ENCODE assay signal across 10 cellular contexts in the genomic region with DNA sequence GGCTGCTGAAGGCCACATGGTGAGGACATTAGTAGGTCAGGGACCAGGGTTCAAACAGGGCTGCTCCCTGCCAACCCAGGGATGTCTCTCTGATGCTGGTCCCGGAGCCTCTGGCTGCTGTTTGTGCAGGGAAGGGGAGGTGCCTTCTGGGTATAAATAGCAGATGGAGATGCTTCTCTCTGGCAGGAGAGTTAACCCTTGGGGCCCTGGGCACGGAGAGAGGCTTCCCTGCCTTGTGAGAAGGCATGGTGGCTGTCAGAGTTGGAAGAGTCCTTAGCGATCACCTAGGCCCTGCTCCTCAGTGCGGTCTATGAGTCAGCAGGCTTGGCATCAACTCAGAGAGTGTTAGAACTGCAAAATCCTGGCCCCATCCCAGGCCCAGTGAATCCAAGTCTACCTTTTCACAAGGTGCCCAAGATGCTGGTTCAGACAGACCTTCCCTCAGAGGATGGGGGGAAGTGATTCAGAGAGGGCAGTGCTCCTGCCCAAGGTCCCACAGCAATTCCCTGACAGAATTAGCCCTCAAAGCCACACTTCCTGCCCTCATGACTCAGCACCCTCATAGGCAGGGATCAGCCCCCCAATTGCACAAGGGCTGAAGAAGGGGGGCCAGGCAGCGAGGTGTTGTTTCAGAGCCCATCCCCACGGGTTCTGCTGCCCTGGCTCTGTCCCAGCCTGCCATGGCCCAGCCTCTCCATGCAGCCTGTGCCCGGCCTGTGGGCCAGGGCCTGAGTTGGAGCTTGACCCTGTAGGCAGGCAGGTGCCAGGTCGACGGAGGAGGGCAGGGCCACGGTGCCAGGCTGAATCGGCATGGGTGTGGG. TPM values are rescaled to one million over a fixed set of nuclear protein-coding genes. Genes with fewer than 3 reads are reported as not detected.
DNase-seq lines count a peak whose midpoint lies in the region; ATAC-seq, FAIRE-seq and TF ChIP-seq lines count a peak whose summit lies in the region.
"Had no signal": no experiment of that assay in that cellular context is flagged by ENCODE, and none has a peak within 500 bp of the region (broad histone marks: within the 10 kb centered on the region; RNA-seq: fewer than 3 reads in every experiment).

No MANE protein-coding gene starts in this region.

- H3K27ac Mint-ChIP-seq in activated T-helper 17 cell treated with anti-CD3 and anti-CD28 coated beads, Interleukin-2, amount 50 U/mL, for 72 hours = no peak overlapping the region
- H3K27ac Mint-ChIP-seq: activated naive CD4-positive, alpha-beta T cell treated with anti-CD3 and anti-CD28 coated beads for 36 hours had no signal

- peak overlapping the region; percentile 34; the same call in 1 of the 2 replicates for H3K4me3 ChIP-seq in ACC112 (ENCODE audit: low read depth, low read length)
- no peak overlapping the region for H3K4me3 ChIP-seq in astrocyte of the cerebellum (ENCODE audit: low read depth, low read length)

- peak overlapping the region; percentile 35 for H3K27ac ChIP-seq in ACC112 (ENCODE audit: low read depth, low read length)

- peaks cover 4% of the 10 kb centered on the region for H3K27me3 Mint-ChIP-seq in activated T-helper 17 cell treated with anti-CD3 and anti-CD28 coated beads, Interleukin-2, amount 50 U/mL, for 72 hours

- no peak for TF ChIP-seq CTCF in astrocyte of the cerebellum (IDR thresholded peaks at IDR 0.05; ENCODE audit: low read depth, low read length, missing control alignments)

- H3K79me2 ChIP-seq in ACC112 (ENCODE audit: control insufficient read depth, insufficient read depth, low read length, unreplicated experiment) = no peaks in the 10 kb centered on the region

- DNase-seq in HTR-8/SVneo (ENCODE audit: insufficient read length, low spot score) (peak; percentile 77), astrocyte of the cerebellum (ENCODE audit: low read depth) (peak; percentile 87), kidney glomerular epithelial cell (lab: John Stamatoyannopoulos, UW) (peak; percentile 85), NCI-H345 treated with DMSO at 0.1 percent for 48 hours (lab: John Stamatoyannopoulos, UW; ENCODE audit: unreplicated experiment) (no peak)
- DNase-seq: activated naive CD4-positive, alpha-beta T cell treated with anti-CD3 and anti-CD28 coated beads for 36 hours had no signal

- in situ Hi-C loops in astrocyte of the cerebellum (cut with HindIII; ENCODE audit: low sequenced_read_pairs) = no loop called here

- no peak overlapping the region for H2AFZ ChIP-seq in ACC112 (ENCODE audit: low read length, unreplicated experiment)

- FAIRE-seq in HTR-8/SVneo (lab: Jason Lieb, UNC) = peak; percentile 85

- H3K27me3 ChIP-seq in ACC112 (ENCODE audit: insufficient read depth, low read length) = no peaks in the 10 kb centered on the region

- H3K4me3 Mint-ChIP-seq in activated T-helper 17 cell treated with anti-CD3 and anti-CD28 coated beads, Interleukin-2, amount 50 U/mL, for 72 hours = no peak overlapping the region
- H3K4me3 Mint-ChIP-seq: activated naive CD4-positive, alpha-beta T cell treated with anti-CD3 and anti-CD28 coated beads for 36 hours had no signal

- no peaks in the 10 kb centered on the region for H3K36me3 ChIP-seq in ACC112 (ENCODE audit: insufficient read depth, low read length)

- no peaks in the 10 kb centered on the region for H3K4me1 Mint-ChIP-seq in activated T-helper 17 cell treated with anti-CD3 and anti-CD28 coated beads, Interleukin-2, amount 50 U/mL, for 72 hours

- H3K36me3 Mint-ChIP-seq in activated T-helper 17 cell treated with anti-CD3 and anti-CD28 coated beads, Interleukin-2, amount 50 U/mL, for 72 hours (ENCODE audit: low read depth) = no peaks in the 10 kb centered on the region

- H3K9me3 Mint-ChIP-seq in activated T-helper 17 cell treated with anti-CD3 and anti-CD28 coated beads, Interleukin-2, amount 50 U/mL, for 72 hours = no peaks in the 10 kb centered on the region
- H3K9me3 Mint-ChIP-seq: activated naive CD4-positive, alpha-beta T cell treated with anti-CD3 and anti-CD28 coated beads for 36 hours had no signal

- peaks cover 49% of the 10 kb centered on the region for H3K4me1 ChIP-seq in ACC112 (ENCODE audit: control insufficient read depth, insufficient read depth, low read length, unreplicated experiment)

- ATAC-seq in GM21786 (IDR thresholded peaks at IDR 0.05; ENCODE audit: unreplicated experiment) = no peak
- ATAC-seq in activated T-helper 17 cell treated with anti-CD3 and anti-CD28 coated beads, Interleukin-2, amount 50 U/mL, for 72 hours (replicated peaks) = no peak
- no peak for ATAC-seq in HG03565 (IDR thresholded peaks at IDR 0.05; ENCODE audit: unreplicated experiment)

RNA-seq across cellular contexts. Expression of gene CAMK2A, which starts 25.6 kb away (rescaled TPM):
- total RNA-seq in activated T-helper 17 cell treated with anti-CD3 and anti-CD28 coated beads, Interleukin-2, amount 50 U/mL, for 72 hours = not detected
- total RNA-seq: activated naive CD4-positive, alpha-beta T cell treated with anti-CD3 and anti-CD28 coated beads for 36 hours; pulmonary artery endothelial cell had no signal

RNA-seq across cellular contexts. Expression of gene ARSI, which starts 38.7 kb away (rescaled TPM):
- total RNA-seq in activated T-helper 17 cell treated with anti-CD3 and anti-CD28 coated beads, Interleukin-2, amount 50 U/mL, for 72 hours = not detected
- total RNA-seq: activated naive CD4-positive, alpha-beta T cell treated with anti-CD3 and anti-CD28 coated beads for 36 hours; pulmonary artery endothelial cell had no signal
